Comparison of ENCODE assay signal across 11 cellular contexts in the genomic region with DNA sequence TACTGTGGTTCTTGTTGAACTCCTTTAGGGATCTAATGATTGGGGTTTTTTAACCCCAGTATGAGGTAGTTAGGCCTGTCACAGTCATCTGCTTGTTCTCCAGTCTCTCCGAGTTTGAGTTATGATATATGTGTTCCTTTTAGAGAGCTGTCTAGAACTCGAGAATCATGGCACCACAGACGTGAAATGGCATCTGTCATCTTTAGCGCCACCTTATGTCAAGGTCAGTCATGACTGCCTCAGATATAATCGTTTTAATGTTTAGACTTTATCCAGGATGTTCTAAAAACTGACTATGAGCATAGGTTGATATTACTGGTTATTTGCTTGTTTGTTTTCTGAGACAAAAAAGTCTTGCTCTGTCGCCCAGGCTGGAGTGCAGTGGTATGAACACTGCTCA.
DNase-seq lines count a peak whose midpoint lies in the region; ATAC-seq and TF ChIP-seq lines count a peak whose summit lies in the region.
"Had no signal": no experiment of that assay in that cellular context is flagged by ENCODE, and none has a peak within 500 bp of the region (broad histone marks: within the 10 kb centered on the region; RNA-seq: fewer than 3 reads in every experiment).

No MANE protein-coding gene starts in this region.

- ATAC-seq in HG02884 (IDR thresholded peaks at IDR 0.05; ENCODE audit: unreplicated experiment), result no peak
- ATAC-seq: activated naive CD8-positive, alpha-beta T cell treated with anti-CD3 and anti-CD28 coated beads, Interleukin-2, amount 50 U/mL, for 24 hours had no signal

- in situ Hi-C loops in GM23248 (cut with MboI), result no loop called here

- H3F3A ChIP-seq in GM23248 (ENCODE audit: insufficient read depth), result peaks cover 3% of the 10 kb centered on the region; the same call in 1 of the 2 replicates

- H4K20me1 ChIP-seq in GM23248 (ENCODE audit: insufficient read depth), result no peaks in the 10 kb centered on the region

- DNase-seq in BE2C (no peak), GM23248 (peak; percentile 8), RWPE1 (ENCODE audit: low spot score) (no peak), fibroblast of villous mesenchyme (ENCODE audit: low read depth) (peak; percentile 6), NCI-H524 treated with DMSO at 0.1 percent for 48 hours (lab: John Stamatoyannopoulos, UW) (no peak), NCI-H2171 (lab: John Stamatoyannopoulos, UW) (no peak), HK-2 (ENCODE audit: unreplicated experiment) (no peak)
- DNase-seq: activated CD8-positive, alpha-beta memory T cell treated with anti-CD3 and anti-CD28 coated beads for 24 hours; activated naive CD8-positive, alpha-beta T cell treated with anti-CD3 and anti-CD28 coated beads, Interleukin-2, amount 50 U/mL, for 24 hours; NCI-H226 had no signal

- H3K27me3 ChIP-seq in BE2C, result no peaks in the 10 kb centered on the region
- no peaks in the 10 kb centered on the region for H3K27me3 ChIP-seq in GM23248 (replicated peaks; ENCODE audit: insufficient read depth)

- no peak overlapping the region for H3K9ac ChIP-seq in GM23248

- H3K27ac ChIP-seq in GM23248, result no peak overlapping the region
- no peak overlapping the region for H3K27ac ChIP-seq in RWPE1

- H3K9me3 ChIP-seq in BE2C, result no peaks in the 10 kb centered on the region
- H3K9me3 ChIP-seq in GM23248 (ENCODE audit: low read depth), result no peaks in the 10 kb centered on the region

- H3K9me2 ChIP-seq in GM23248 (ENCODE audit: insufficient read depth), result no peaks in the 10 kb centered on the region

- POLR2A ChIA-PET in RWPE1 (lab: Yijun Ruan, JAX; ENCODE audit: low non-redundant PET), result no interaction called here

- no peak overlapping the region for H2AFZ ChIP-seq in GM23248

- CTCF ChIA-PET in RWPE1 (lab: Yijun Ruan, JAX), result interaction anchor here (0.6 kb wide), 1 partner anchor 323 kb away, joined by 7 read pairs; no protein-coding TSS in a partner anchor

- H3K36me3 ChIP-seq in BE2C (peaks cover 13% of the 10 kb centered on the region), GM23248 (ENCODE audit: low read depth) (peaks cover 28% of the 10 kb centered on the region)

- H3K4me1 ChIP-seq in BE2C (no peaks in the 10 kb centered on the region), GM23248 (ENCODE audit: insufficient read depth) (peaks cover 3% of the 10 kb centered on the region; the same call in 1 of the 2 replicates)

- H3K79me2 ChIP-seq in GM23248 (ENCODE audit: insufficient read depth), result no peaks in the 10 kb centered on the region

- TF ChIP-seq CTCF in BE2C (IDR thresholded peaks at IDR 0.05; ENCODE audit: low read depth, low read length) (peak; percentile 24), RWPE1 (conservative IDR thresholded peaks at IDR 0.05; ENCODE audit: low read depth) (0 out of 2 replicates have a peak, but pooled peaks have one; percentile 9), fibroblast of villous mesenchyme (IDR thresholded peaks at IDR 0.05; ENCODE audit: insufficient read depth, low read depth, low read length) (peak; percentile 31)

- no peak overlapping the region for H3K4me2 ChIP-seq in GM23248 (ENCODE audit: unreplicated experiment)

- H3K4me3 ChIP-seq in BE2C (ENCODE audit: low read depth, low read length), result no peak overlapping the region
- no peak overlapping the region for H3K4me3 ChIP-seq in GM23248
- H3K4me3 ChIP-seq in fibroblast of villous mesenchyme (ENCODE audit: low read depth, low read length), result no peak overlapping the region

- 84 to 86% methylated on average over 6 of the region's 6 CpGs for WGBS in GM23248 (ENCODE audit: low coverage in 1 of 2, low lambda C conversion rate in 2 of 2, missing lambda C conversion rate in 2 of 2), 2 experiments

Comparison
In these comparisons a context has a peak if more than half of its experiments do, and no peak if none do; other contexts are left out.
1. DNase-seq: peak in GM23248 (single experiment) and fibroblast of villous mesenchyme (single experiment); none in BE2C (single experiment), RWPE1 (single experiment), NCI-H524 treated with DMSO at 0.1 percent for 48 hours (single experiment), NCI-H2171 (single experiment) and HK-2 (single experiment).
2. Peak in every context shown above with its lines, with median percentiles within 50 percentile points of each other: CTCF ChIP-seq.